ENCODE assay signal across 8 cellular contexts in the genomic region with DNA sequence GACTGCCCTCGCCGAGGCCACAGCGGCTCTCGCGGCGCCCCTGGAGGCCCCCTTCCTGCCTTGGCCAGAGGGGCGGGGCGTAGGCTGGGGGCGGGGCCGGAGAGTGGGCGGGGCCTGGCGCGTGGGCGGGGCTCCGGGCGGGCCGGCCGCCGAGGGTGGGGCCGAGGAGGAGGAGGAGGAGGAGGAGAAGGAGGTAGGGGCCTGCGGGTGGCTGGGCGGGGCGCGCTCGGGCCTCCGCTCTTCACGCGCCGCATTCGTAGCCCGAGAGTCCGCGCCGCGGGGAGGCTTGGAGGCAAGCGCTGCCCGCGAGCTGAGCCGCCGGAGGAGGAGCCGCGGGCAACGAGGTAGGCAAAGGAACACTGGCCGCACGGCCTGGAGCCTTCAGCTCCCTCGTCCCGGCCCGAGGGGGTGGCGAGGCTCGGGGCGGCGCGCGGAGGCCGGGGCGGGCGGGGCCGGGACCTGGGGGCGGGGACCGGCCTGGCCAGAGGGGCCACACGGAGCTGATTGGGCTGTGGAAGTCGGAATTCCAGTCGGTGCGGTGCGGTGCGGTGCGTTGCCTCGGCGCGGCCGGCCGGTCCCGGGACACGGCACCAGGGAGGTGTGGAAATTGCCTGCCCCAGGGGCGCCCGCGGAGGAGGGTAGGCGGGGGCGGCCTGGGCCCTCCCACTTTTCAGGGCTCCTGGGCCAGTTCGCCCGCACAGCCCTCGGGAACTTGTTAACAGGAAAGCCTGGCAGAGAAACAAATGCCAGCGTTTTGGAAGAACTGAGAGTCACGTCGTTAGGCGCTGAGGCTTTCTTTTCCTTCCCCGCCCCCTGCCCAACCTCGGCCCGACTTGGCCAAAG. TPM values are rescaled to one million over a fixed set of nuclear protein-coding genes. Genes with fewer than 3 reads are reported as not detected.
DNase-seq lines count a peak whose midpoint lies in the region; ATAC-seq and TF ChIP-seq lines count a peak whose summit lies in the region.

A gene with protein sequence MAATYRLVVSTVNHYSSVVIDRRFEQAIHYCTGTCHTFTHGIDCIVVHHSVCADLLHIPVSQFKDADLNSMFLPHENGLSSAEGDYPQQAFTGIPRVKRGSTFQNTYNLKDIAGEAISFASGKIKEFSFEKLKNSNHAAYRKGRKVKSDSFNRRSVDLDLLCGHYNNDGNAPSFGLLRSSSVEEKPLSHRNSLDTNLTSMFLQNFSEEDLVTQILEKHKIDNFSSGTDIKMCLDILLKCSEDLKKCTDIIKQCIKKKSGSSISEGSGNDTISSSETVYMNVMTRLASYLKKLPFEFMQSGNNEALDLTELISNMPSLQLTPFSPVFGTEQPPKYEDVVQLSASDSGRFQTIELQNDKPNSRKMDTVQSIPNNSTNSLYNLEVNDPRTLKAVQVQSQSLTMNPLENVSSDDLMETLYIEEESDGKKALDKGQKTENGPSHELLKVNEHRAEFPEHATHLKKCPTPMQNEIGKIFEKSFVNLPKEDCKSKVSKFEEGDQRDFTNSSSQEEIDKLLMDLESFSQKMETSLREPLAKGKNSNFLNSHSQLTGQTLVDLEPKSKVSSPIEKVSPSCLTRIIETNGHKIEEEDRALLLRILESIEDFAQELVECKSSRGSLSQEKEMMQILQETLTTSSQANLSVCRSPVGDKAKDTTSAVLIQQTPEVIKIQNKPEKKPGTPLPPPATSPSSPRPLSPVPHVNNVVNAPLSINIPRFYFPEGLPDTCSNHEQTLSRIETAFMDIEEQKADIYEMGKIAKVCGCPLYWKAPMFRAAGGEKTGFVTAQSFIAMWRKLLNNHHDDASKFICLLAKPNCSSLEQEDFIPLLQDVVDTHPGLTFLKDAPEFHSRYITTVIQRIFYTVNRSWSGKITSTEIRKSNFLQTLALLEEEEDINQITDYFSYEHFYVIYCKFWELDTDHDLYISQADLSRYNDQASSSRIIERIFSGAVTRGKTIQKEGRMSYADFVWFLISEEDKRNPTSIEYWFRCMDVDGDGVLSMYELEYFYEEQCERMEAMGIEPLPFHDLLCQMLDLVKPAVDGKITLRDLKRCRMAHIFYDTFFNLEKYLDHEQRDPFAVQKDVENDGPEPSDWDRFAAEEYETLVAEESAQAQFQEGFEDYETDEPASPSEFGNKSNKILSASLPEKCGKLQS (N-terminal part only) (plus strand): TSS at position 223 of the 843 bp plus-strand sequence. CDS start 35,771 bp downstream, outside the sequence.

- peaks cover 9% of the 10 kb centered on the region for H3K9me3 Mint-ChIP-seq in activated naive CD8-positive, alpha-beta T cell treated with anti-CD3 and anti-CD28 coated beads, Interleukin-2, amount 50 U/mL, for 24 hours
- H3K9me3 Mint-ChIP-seq in osteocyte (ENCODE audit: unreplicated experiment) = peaks cover 6% of the 10 kb centered on the region

- peaks cover 38% of the 10 kb centered on the region for H3K27me3 Mint-ChIP-seq in activated naive CD8-positive, alpha-beta T cell treated with anti-CD3 and anti-CD28 coated beads, Interleukin-2, amount 50 U/mL, for 24 hours
- no peaks in the 10 kb centered on the region for H3K27me3 Mint-ChIP-seq in osteocyte (ENCODE audit: unreplicated experiment)

- H3K4me1 ChIP-seq in suprapubic skin = peaks cover 34% of the 10 kb centered on the region

- peaks cover 17% of the 10 kb centered on the region for H3K4me1 Mint-ChIP-seq in activated naive CD8-positive, alpha-beta T cell treated with anti-CD3 and anti-CD28 coated beads, Interleukin-2, amount 50 U/mL, for 24 hours
- peaks cover 26% of the 10 kb centered on the region for H3K4me1 Mint-ChIP-seq in osteocyte (ENCODE audit: unreplicated experiment)

- H3K4me3 ChIP-seq in suprapubic skin = peak within 1 kb of the TSS; percentile 98

- intact Hi-C loops in head of caudate nucleus (cut with DNase I) = no loop called here

- ATAC-seq in activated naive CD8-positive, alpha-beta T cell treated with anti-CD3 and anti-CD28 coated beads, Interleukin-2, amount 50 U/mL, for 24 hours = peak; percentile 82

- WGBS in suprapubic skin = 0% methylated on average over 13 of the region's 89 CpGs

- DNase-seq in DMS53 (lab: John Stamatoyannopoulos, UW) (peak; percentile 88), H4 (ENCODE audit: low spot score) (peak; percentile 77), M059J (ENCODE audit: low read depth) (peak; percentile 93), SW 1271 (lab: John Stamatoyannopoulos, UW) (peak; percentile 38 to 70), head of caudate nucleus (peak; percentile 55 to 94 (median 88)), osteocyte (ENCODE audit: extremely low spot score, unreplicated experiment) (peak; percentile 97), suprapubic skin (ENCODE audit: low spot score in 2 of 2) (peak; percentile 88 to 90)
- DNase-seq in activated naive CD8-positive, alpha-beta T cell treated with anti-CD3 and anti-CD28 coated beads, Interleukin-2, amount 50 U/mL, for 24 hours = peak; percentile 73

- H3K4me3 Mint-ChIP-seq in activated naive CD8-positive, alpha-beta T cell treated with anti-CD3 and anti-CD28 coated beads, Interleukin-2, amount 50 U/mL, for 24 hours = peak within 1 kb of the TSS; percentile 68
- H3K4me3 Mint-ChIP-seq in osteocyte (ENCODE audit: unreplicated experiment) = peak within 1 kb of the TSS; percentile 85

- H3K27ac Mint-ChIP-seq in activated naive CD8-positive, alpha-beta T cell treated with anti-CD3 and anti-CD28 coated beads, Interleukin-2, amount 50 U/mL, for 24 hours = no peak within 1 kb of the TSS
- peak within 1 kb of the TSS; percentile 87 for H3K27ac Mint-ChIP-seq in osteocyte (ENCODE audit: unreplicated experiment)

- no peak for TF ChIP-seq EP300 in suprapubic skin (IDR thresholded peaks at IDR 0.05)

- no peaks in the 10 kb centered on the region for H3K27me3 ChIP-seq in suprapubic skin

- no peaks in the 10 kb centered on the region for H3K36me3 Mint-ChIP-seq in activated naive CD8-positive, alpha-beta T cell treated with anti-CD3 and anti-CD28 coated beads, Interleukin-2, amount 50 U/mL, for 24 hours (ENCODE audit: low read depth)
- peaks cover 3% of the 10 kb centered on the region for H3K36me3 Mint-ChIP-seq in osteocyte (ENCODE audit: unreplicated experiment)

- peak in 1 of 2 donors; percentile 24 for TF ChIP-seq POLR2A in suprapubic skin (IDR thresholded peaks at IDR 0.05)

- no peaks in the 10 kb centered on the region for H3K36me3 ChIP-seq in suprapubic skin

- no peaks in the 10 kb centered on the region for H3K9me3 ChIP-seq in suprapubic skin

- H3K27ac ChIP-seq in suprapubic skin = peak within 1 kb of the TSS; percentile 97

- TF ChIP-seq CTCF in osteocyte (IDR thresholded peaks at IDR 0.05) = no peak
- TF ChIP-seq CTCF in suprapubic skin (IDR thresholded peaks at IDR 0.05) = no peak

RNA-seq across cellular contexts. Expression of the gene that starts here (rescaled TPM):
- total RNA-seq in H4 (2014; rRNA removed; shearing (Covaris generic)) = 7.5 and 9.0 TPM in 2 replicates
- 22.2 and 22.5 TPM in 2 replicates for total RNA-seq in M059J (2014; rRNA removed; shearing (Covaris generic))
- total RNA-seq in osteocyte (18.7 and 19.2 TPM in 2 replicates), suprapubic skin (10 to 100 TPM; 51.2 to 71.7 (median 52.9) TPM)

Comparison
In these comparisons a context has a peak if more than half of its experiments do, and no peak if none do; other contexts are left out.
1. Peak in every context shown above with its lines: DNase-seq, ATAC-seq, H3K4me3 ChIP-seq and H3K27ac ChIP-seq.